Comparison of ENCODE assay signal across 15 cellular contexts in the genomic region with DNA sequence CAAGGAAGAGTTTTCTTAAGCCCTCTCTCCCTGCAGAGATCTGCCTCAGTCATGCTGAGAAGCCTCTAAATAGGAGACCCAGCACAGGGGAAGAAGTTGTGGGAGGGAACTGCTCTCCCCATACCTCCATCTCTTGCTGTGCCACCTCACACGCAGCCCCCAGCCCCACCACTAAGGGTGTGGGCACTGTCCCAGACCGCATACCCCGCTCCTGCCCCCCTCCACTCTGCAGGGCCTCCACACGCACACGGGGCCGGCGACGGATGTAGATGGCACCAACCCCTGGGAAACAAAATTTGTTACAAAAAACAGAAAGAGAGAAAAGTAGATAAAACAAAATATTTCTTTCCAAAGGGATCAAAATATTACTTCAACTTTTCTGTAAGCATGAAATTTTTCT. TPM values are rescaled to one million over a fixed set of nuclear protein-coding genes. Genes with fewer than 3 reads are reported as not detected.
DNase-seq lines count a peak whose midpoint lies in the region; ATAC-seq and TF ChIP-seq lines count a peak whose summit lies in the region.
"Had no signal": no experiment of that assay in that cellular context is flagged by ENCODE, and none has a peak within 500 bp of the region (broad histone marks: within the 10 kb centered on the region; RNA-seq: fewer than 3 reads in every experiment).

No MANE protein-coding gene starts in this region.

- intact Hi-C loops in cardiac septum (cut with DNase I) (no loop called here), sciatic nerve (cut with DNase I) (no loop called here), MCF 10A (cut with micrococcal nuclease) (no loop called here)

- no peak overlapping the region for H3K4me2 ChIP-seq in GM23248 (ENCODE audit: unreplicated experiment)

- H3K79me2 ChIP-seq in GM23248 (ENCODE audit: insufficient read depth) = no peaks in the 10 kb centered on the region

- no peaks in the 10 kb centered on the region for H3K9me2 ChIP-seq in GM23248 (ENCODE audit: insufficient read depth)

- no peak overlapping the region for H2AFZ ChIP-seq in GM23248

- no peak overlapping the region for H3K27ac ChIP-seq in right atrium auricular region
- H3K27ac ChIP-seq in GM23248 = no peak overlapping the region

- in situ Hi-C loops in GM23248 (cut with MboI) = no loop called here

- BruUV-seq in MCF 10A (replicated peaks; lab: Mats Ljungman, UMichigan) = no TSS peak

- no peaks in the 10 kb centered on the region for H3K9me3 Mint-ChIP-seq in MCF 10A (ENCODE audit: unreplicated experiment)
- H3K9me3 Mint-ChIP-seq: CD8-positive, alpha-beta T cell had no signal

- H4K20me1 ChIP-seq in GM23248 (ENCODE audit: insufficient read depth) = no peaks in the 10 kb centered on the region
- H4K20me1 ChIP-seq: BLaER1 treated with 17β-estradiol and CSF1 and Interleukin-3, amounts not matched to agents 10 nM and 100 nM had no signal

- H3K4me3 Mint-ChIP-seq in MCF 10A (ENCODE audit: unreplicated experiment) = no peak overlapping the region
- H3K4me3 Mint-ChIP-seq: B cell; CD8-positive, alpha-beta T cell had no signal

- peaks cover 75% of the 10 kb centered on the region for H3K36me3 Mint-ChIP-seq in MCF 10A (ENCODE audit: insufficient read depth, unreplicated experiment)

- TF ChIP-seq CTCF in right atrium auricular region (IDR thresholded peaks at IDR 0.05) (no peak), MCF 10A (IDR thresholded peaks at IDR 0.05; ENCODE audit: unreplicated experiment) (no peak)

- H3K9ac ChIP-seq in GM23248 = no peak overlapping the region
- H3K9ac ChIP-seq: BLaER1 treated with 17β-estradiol and CSF1 and Interleukin-3, amounts not matched to agents 10 nM and 100 nM had no signal

- H3K27me3 ChIP-seq in right atrium auricular region = no peaks in the 10 kb centered on the region
- no peaks in the 10 kb centered on the region for H3K27me3 ChIP-seq in GM23248 (replicated peaks; ENCODE audit: insufficient read depth)
- H3K27me3 ChIP-seq: BLaER1 treated with 17β-estradiol and CSF1 and Interleukin-3, amounts not matched to agents 10 nM and 100 nM had no signal

- no peaks in the 10 kb centered on the region for H3K9me3 ChIP-seq in right atrium auricular region
- H3K9me3 ChIP-seq in GM23248 (ENCODE audit: low read depth) = no peaks in the 10 kb centered on the region
- H3K9me3 ChIP-seq: BLaER1 treated with 17β-estradiol and CSF1 and Interleukin-3, amounts not matched to agents 10 nM and 100 nM; HAP-1 had no signal

- H3K4me1 ChIP-seq in right atrium auricular region = no peaks in the 10 kb centered on the region
- no peaks in the 10 kb centered on the region for H3K4me1 ChIP-seq in GM23248 (ENCODE audit: insufficient read depth)
- H3K4me1 ChIP-seq: HAP-1 had no signal

- no peaks in the 10 kb centered on the region for H3K4me1 Mint-ChIP-seq in MCF 10A (ENCODE audit: insufficient read depth, unreplicated experiment)

- CTCF ChIA-PET in MCF 10A (lab: Yijun Ruan, JAX) = interaction anchor here (0.6 to 0.8 kb wide), 2 partner anchors 18 to 189 kb away, joined by 3 to 4 read pairs; no protein-coding TSS in a partner anchor

- POLR2A ChIA-PET in MCF 10A (lab: Yijun Ruan, JAX) = interaction anchor here (0.6 to 4.6 kb wide), 4 partner anchors 10 to 410 kb away, joined by 3 to 38 read pairs (median 4); a partner anchor contains a TSS

- peaks cover 38% of the 10 kb centered on the region for H3K36me3 ChIP-seq in right atrium auricular region
- H3K36me3 ChIP-seq in GM23248 (ENCODE audit: low read depth) = peaks cover 7% of the 10 kb centered on the region; the same call in 1 of the 2 replicates

- no peaks in the 10 kb centered on the region for H3F3A ChIP-seq in GM23248 (ENCODE audit: insufficient read depth)

- H3K4me3 ChIP-seq in right atrium auricular region (no peak overlapping the region), GM23248 (no peak overlapping the region)
- H3K4me3 ChIP-seq: BLaER1 treated with 17β-estradiol and CSF1 and Interleukin-3, amounts not matched to agents 10 nM and 100 nM; GM12878; HAP-1 had no signal

- H3K27ac Mint-ChIP-seq in MCF 10A (ENCODE audit: low read depth, unreplicated experiment) = no peak overlapping the region
- H3K27ac Mint-ChIP-seq: B cell; CD8-positive, alpha-beta T cell had no signal

- WGBS in GM23248 (ENCODE audit: low coverage in 1 of 2, low lambda C conversion rate in 2 of 2, missing lambda C conversion rate in 2 of 2), 2 experiments = 87 to 96% methylated on average over 8 of the region's 8 CpGs

- H3K27me3 Mint-ChIP-seq in MCF 10A (ENCODE audit: insufficient read depth, unreplicated experiment) = no peaks in the 10 kb centered on the region
- H3K27me3 Mint-ChIP-seq: B cell had no signal

- ATAC-seq in left lobe of liver (no peak), sciatic nerve (no peak), GM21786 (IDR thresholded peaks at IDR 0.05; ENCODE audit: unreplicated experiment) (no peak)
- ATAC-seq: CD8-positive, alpha-beta T cell; GM12878 had no signal

- DNase-seq in right atrium auricular region (ENCODE audit: low spot score) (peak; percentile 13), cardiac septum (ENCODE audit: low spot score) (no peak), left lobe of liver (ENCODE audit: low spot score) (peak; percentile 28), sciatic nerve (ENCODE audit: low spot score) (peak; percentile 31), MCF 10A (ENCODE audit: unreplicated experiment) (no peak), GM23248 (no peak)
- DNase-seq: Calu3; CD8-positive, alpha-beta T cell; DMS79 treated with DMSO at 0.1 percent for 48 hours; EL had no signal

RNA-seq across cellular contexts. Expression of a gene that starts 10.2 kb away (rescaled TPM):
- total RNA-seq in right atrium auricular region (10 to 100 TPM; 39.2 to 60.4 TPM), cardiac septum (77.9 TPM), left lobe of liver (42.3 TPM), sciatic nerve (167 TPM), MCF 10A (2022) (161 and 194 TPM in 2 replicates)
- 172 and 205 TPM in 2 replicates for total RNA-seq in GM23248 (2014; rRNA removed; shearing (Covaris generic))
- polyA plus RNA-seq in GM23248 (2016; fragmentation: Nextera tagmentation; extraction: Ambion mirVana) = 166 and 178 TPM in 2 replicates

RNA-seq across cellular contexts. Expression of a gene that starts 10.2 kb away (rescaled TPM):
- 10 to 100 TPM; 18.4 to 20.9 TPM for total RNA-seq in right atrium auricular region
- 44.4 TPM for total RNA-seq in cardiac septum
- 19.3 TPM for total RNA-seq in left lobe of liver
- 77.7 TPM for total RNA-seq in sciatic nerve
- 60.1 and 64.3 TPM in 2 replicates for total RNA-seq in MCF 10A (2022)
- total RNA-seq in GM23248 (2014; rRNA removed; shearing (Covaris generic)) = 31.7 and 36.0 TPM in 2 replicates
- 18.1 and 18.5 TPM in 2 replicates for polyA plus RNA-seq in GM23248 (2016; fragmentation: Nextera tagmentation; extraction: Ambion mirVana)

RNA-seq across cellular contexts. Expression of a gene that starts 24.2 kb away (rescaled TPM):
- total RNA-seq in right atrium auricular region (10 to 100 TPM; 24.6 to 38.7 TPM), cardiac septum (55.0 TPM), left lobe of liver (60.9 TPM), sciatic nerve (26.7 TPM), MCF 10A (2022) (27.6 and 28.6 TPM in 2 replicates)
- total RNA-seq in GM23248 (2014; rRNA removed; shearing (Covaris generic)) = 35.8 and 56.9 TPM in 2 replicates
- 31.5 and 33.3 TPM in 2 replicates for polyA plus RNA-seq in GM23248 (2016; fragmentation: Nextera tagmentation; extraction: Ambion mirVana)

RNA-seq across cellular contexts. Expression of a gene that starts 24.3 kb away (rescaled TPM):
- 100 to 1,000 TPM; 263 to 409 TPM for total RNA-seq in right atrium auricular region
- 176 TPM for total RNA-seq in cardiac septum
- total RNA-seq in left lobe of liver = 103 TPM
- 63.8 TPM for total RNA-seq in sciatic nerve
- total RNA-seq in MCF 10A (2022) = 173 and 192 TPM in 2 replicates
- 148 and 311 TPM in 2 replicates for total RNA-seq in GM23248 (2014; rRNA removed; shearing (Covaris generic))
- 525 and 543 TPM in 2 replicates for polyA plus RNA-seq in GM23248 (2016; fragmentation: Nextera tagmentation; extraction: Ambion mirVana)

RNA-seq across cellular contexts. Expression of a gene that starts 59.3 kb away (rescaled TPM):
- total RNA-seq in right atrium auricular region = 1 to 10 TPM; 4.6 to 5.5 TPM
- 3.5 TPM for total RNA-seq in cardiac septum
- 4.7 TPM for total RNA-seq in left lobe of liver
- total RNA-seq in sciatic nerve = 4.5 TPM
- 0.96 and 1.6 TPM in 2 replicates for total RNA-seq in MCF 10A (2022)
- 3.3 and 14.2 TPM in 2 replicates for total RNA-seq in GM23248 (2014; rRNA removed; shearing (Covaris generic))
- polyA plus RNA-seq in GM23248 (2016; fragmentation: Nextera tagmentation; extraction: Ambion mirVana) = 17.3 and 20.9 TPM in 2 replicates

Comparison
In these comparisons a context has a peak if more than half of its experiments do, and no peak if none do; other contexts are left out.
1. DNase-seq: peak in right atrium auricular region (single experiment), left lobe of liver (single experiment) and sciatic nerve (single experiment); none in cardiac septum (single experiment), MCF 10A (single experiment) and GM23248 (single experiment).